Comparison of ENCODE assay signal across 8 cellular contexts in the genomic region with DNA sequence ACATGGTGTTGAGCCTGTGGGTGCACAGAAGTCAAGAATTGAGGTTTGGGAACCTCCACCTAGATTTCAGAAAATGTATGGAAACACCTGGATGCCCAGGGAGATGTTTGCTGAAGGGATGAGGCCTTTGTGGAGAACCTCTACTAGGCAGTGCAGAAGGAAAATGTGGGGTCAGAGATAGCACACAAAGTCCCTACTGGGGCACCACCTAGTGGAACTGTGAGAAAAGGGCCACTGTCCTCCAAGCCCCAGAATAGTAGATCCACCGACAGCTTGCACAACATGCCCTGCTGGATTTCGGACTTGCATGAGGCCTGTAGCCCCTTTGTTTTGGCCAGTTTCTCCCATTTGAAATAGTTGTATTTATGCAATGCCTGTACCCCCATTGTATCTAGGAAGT.
DNase-seq lines count a peak whose midpoint lies in the region; ATAC-seq and TF ChIP-seq lines count a peak whose summit lies in the region.
"Not testable (repeated sequence)": the region's sequence is repeated elsewhere in the genome, so short reads cannot be mapped to it uniquely, and the experiment has no call there.

No MANE protein-coding gene starts in this region.

- ATAC-seq in HCT116 = peak; percentile 62; the same call in 1 of the 2 replicates
- ATAC-seq in WTC11 = not testable (repeated sequence)

- H3K4me2 ChIP-seq in HCT116 (ENCODE audit: low read length); Karpas-422 (ENCODE audit: low read depth, low read length, poor library complexity, severe bottlenecking); neural progenitor cell: not testable (repeated sequence)

- H3K9me3 ChIP-seq in BE2C; HCT116 (ENCODE audit: control insufficient read depth in 1 of 2, insufficient read depth in 1 of 2, low read depth in 1 of 2, low read length in 2 of 2); Karpas-422 (ENCODE audit: low read length); neural progenitor cell (ENCODE audit: low read depth): not testable (repeated sequence)

- H3K4me1 Mint-ChIP-seq in WTC11, neural progenitor cell: not testable (repeated sequence)

- H2AFZ ChIP-seq in HCT116 (ENCODE audit: low read depth, low read length, poor library complexity, severe bottlenecking); Karpas-422 (ENCODE audit: low read length); neural progenitor cell (replicated peaks): not testable (repeated sequence)

- not testable (repeated sequence) for H3K9ac ChIP-seq in HCT116 (ENCODE audit: low read length); Karpas-422 (ENCODE audit: low read length); neural progenitor cell

- H4K20me1 ChIP-seq in HCT116 (ENCODE audit: insufficient read depth); Karpas-422 (ENCODE audit: insufficient read depth, low read depth, low read length); neural progenitor cell (ENCODE audit: low read depth): not testable (repeated sequence)

- H3K9me3 Mint-ChIP-seq in WTC11 = peaks cover 36% of the 10 kb centered on the region
- peaks cover 13% of the 10 kb centered on the region for H3K9me3 Mint-ChIP-seq in neural progenitor cell

- not testable (repeated sequence) for H3K36me3 ChIP-seq in BE2C; HCT116 (ENCODE audit: control insufficient read depth in 1 of 2, insufficient read depth in 2 of 2, low read length in 2 of 2); Karpas-422 (ENCODE audit: insufficient read depth, low read length); neural progenitor cell

- not testable (repeated sequence) for H3K27me3 Mint-ChIP-seq in WTC11 (ENCODE audit: low read depth); neural progenitor cell (ENCODE audit: insufficient read depth, low read depth)

- not testable (repeated sequence) for H3K79me2 ChIP-seq in HCT116 (ENCODE audit: insufficient read depth, low read length); Karpas-422 (ENCODE audit: low read length); neural progenitor cell (ENCODE audit: low read depth)

- POLR2A ChIA-PET in HCT116 (lab: Charles Lee); WTC11 (lab: Charles Lee): not testable (repeated sequence)

- not testable (repeated sequence) for H3F3A ChIP-seq in neural progenitor cell (ENCODE audit: low read depth)

- H3K4me3 Mint-ChIP-seq in WTC11, neural progenitor cell: not testable (repeated sequence)

- not testable (repeated sequence) for H3K27ac ChIP-seq in HCT116 (ENCODE audit: low read depth, low read length); Karpas-422 (ENCODE audit: low read length); neural progenitor cell

- H3K4me3 ChIP-seq in BE2C (ENCODE audit: low read depth, low read length); HCT116 (replicated peaks in 1 of 2; ENCODE audit: low read depth in 1 of 2, low read length in 2 of 2); Karpas-422 (ENCODE audit: low read length); epithelial cell of esophagus (ENCODE audit: low read length); neural progenitor cell: not testable (repeated sequence)

- H3K27ac Mint-ChIP-seq in WTC11, neural progenitor cell: not testable (repeated sequence)

- peak; percentile 24; the same call in 1 of the 2 replicates for TF ChIP-seq RAD21 in HCT116 (IDR thresholded peaks at IDR 0.05; ENCODE audit: low read depth)

- H3K36me3 Mint-ChIP-seq in WTC11 = peaks cover 31% of the 10 kb centered on the region
- not testable (repeated sequence) for H3K36me3 Mint-ChIP-seq in neural progenitor cell

- not testable (repeated sequence) for BruUV-seq in HCT116 (replicated peaks; lab: Mats Ljungman, UMichigan)

- H3K9me2 ChIP-seq in HCT116 (ENCODE audit: insufficient read depth); Karpas-422 (replicated peaks; ENCODE audit: insufficient read depth, low read length): not testable (repeated sequence)

- CTCF ChIA-PET in HCT116 (lab: Charles Lee); WTC11 (lab: Charles Lee): not testable (repeated sequence)

- TF ChIP-seq CTCF in BE2C (IDR thresholded peaks at IDR 0.05; ENCODE audit: low read depth, low read length) = peak; percentile 53
- TF ChIP-seq CTCF in GM12872 (IDR thresholded peaks at IDR 0.05; ENCODE audit: insufficient read depth, low read depth, low read length) = peak; percentile 30; the same call in 1 of the 3 replicates
- peak in 1 of 3 experiments; percentile 16; a peak in 2 of 6 replicates for TF ChIP-seq CTCF in HCT116 (IDR thresholded peaks at IDR 0.05 in 2 of 3, conservative IDR thresholded peaks at IDR 0.05 in 1 of 3; ENCODE audit: borderline replicate concordance in 1 of 3, insufficient read depth in 1 of 3, low read depth in 2 of 3, low read length in 2 of 3)
- TF ChIP-seq CTCF in WTC11 (IDR thresholded peaks at IDR 0.05); epithelial cell of esophagus (IDR thresholded peaks at IDR 0.05; ENCODE audit: insufficient read depth, low read depth, low read length, missing control alignments): not testable (repeated sequence)
- peak; percentile 20 for TF ChIP-seq CTCF in neural progenitor cell (IDR thresholded peaks at IDR 0.05)

- intact Hi-C loops in HCT116 (cut with micrococcal nuclease) = not testable (repeated sequence)

- RAD21 ChIA-PET in HCT116 (lab: Charles Lee; ENCODE audit: low non-redundant PET in 1 of 2, low total read pairs in 2 of 2, uncharacterized antibody in 2 of 2, unreplicated experiment in 2 of 2) = not testable (repeated sequence)

- TF ChIP-seq POLR2A in HCT116 (IDR thresholded peaks at IDR 0.05; ENCODE audit: borderline replicate concordance, extremely low read depth, insufficient read depth, insufficient read length) = not testable (repeated sequence)

- H3K4me1 ChIP-seq in BE2C; HCT116 (ENCODE audit: control insufficient read depth in 1 of 2, insufficient read depth in 2 of 2, low read length in 2 of 2); Karpas-422 (ENCODE audit: low read length); neural progenitor cell: not testable (repeated sequence)

- not testable (repeated sequence) for H3K27me3 ChIP-seq in BE2C; HCT116 (ENCODE audit: insufficient read depth, low read length); Karpas-422 (ENCODE audit: low read length); neural progenitor cell

- DNase-seq in BE2C (peak; percentile 21), Karpas-422 (peak; percentile 59), OCI-M1 (lab: John Stamatoyannopoulos, UW) (peak; percentile 12), WTC11 (ENCODE audit: low spot score) (peak; percentile 13), epithelial cell of esophagus (ENCODE audit: low read depth) (peak; percentile 1)
- not testable (repeated sequence) for DNase-seq in HCT116 (ENCODE audit: low read depth, low spot score); neural progenitor cell (ENCODE audit: low spot score)
